8 cellular contexts compared by ENCODE assay signal in genomic region chr1:153945795-153946621, GRCh38. TPM values are rescaled to one million over a fixed set of nuclear protein-coding genes. Genes with fewer than 3 reads are reported as not detected.
DNase-seq lines count a peak whose midpoint lies in the region; ATAC-seq, FAIRE-seq and TF ChIP-seq lines count a peak whose summit lies in the region.

No MANE protein-coding gene starts in this region.

- TF ChIP-seq CTCF in SK-N-SH (IDR thresholded peaks at IDR 0.05): no peak
- TF ChIP-seq CTCF in heart left ventricle (IDR thresholded peaks at IDR 0.05): no peak
- no peak for TF ChIP-seq CTCF in progenitor cell of endocrine pancreas (IDR thresholded peaks at IDR 0.05; ENCODE audit: unreplicated experiment)

- H3K4me3 Mint-ChIP-seq in activated naive CD8-positive, alpha-beta T cell treated with anti-CD3 and anti-CD28 coated beads, Interleukin-2, amount 10 ng/mL, durations not matched to agents 7 days and 5 days: peak overlapping the region; percentile 95
- peak overlapping the region; percentile 75 for H3K4me3 Mint-ChIP-seq in progenitor cell of endocrine pancreas (ENCODE audit: low read depth)

- peaks cover 3 to 17% of the 10 kb centered on the region in 2 experiments; a peak in 2 of 4 replicates for H3K4me1 ChIP-seq in SK-N-SH (ENCODE audit: control insufficient read depth in 1 of 2, insufficient read depth in 2 of 2, low read depth in 1 of 2, low read length in 1 of 2)
- H3K4me1 ChIP-seq in heart left ventricle: peaks cover 0 to 43% (median 29%) of the 10 kb centered on the region in 12 donors

- ATAC-seq in GM21367 (IDR thresholded peaks at IDR 0.05; ENCODE audit: unreplicated experiment) (peak; percentile 49), heart left ventricle (peak; percentile 65 to 85 (median 82))
- ATAC-seq in activated naive CD8-positive, alpha-beta T cell treated with anti-CD3 and anti-CD28 coated beads, Interleukin-2, amount 10 ng/mL, durations not matched to agents 7 days and 5 days (ENCODE audit: low read depth): peak; percentile 50

- H3K27me3 ChIP-seq in SK-N-SH (ENCODE audit: insufficient read depth): no peaks in the 10 kb centered on the region
- H3K27me3 ChIP-seq in heart left ventricle: no peaks in the 10 kb centered on the region

- no peaks in the 10 kb centered on the region for H3K9me3 ChIP-seq in SK-N-SH
- no peaks in the 10 kb centered on the region for H3K9me3 ChIP-seq in heart left ventricle

- H3K9me2 ChIP-seq in SK-N-SH: no peaks in the 10 kb centered on the region

- H3K36me3 ChIP-seq in SK-N-SH (replicated peaks in 1 of 2; ENCODE audit: control insufficient read depth in 1 of 2, insufficient read depth in 2 of 2, low read length in 1 of 2): peaks cover 16 to 50% of the 10 kb centered on the region in 2 experiments
- peaks cover 0 to 69% (median 57%) of the 10 kb centered on the region in 9 donors for H3K36me3 ChIP-seq in heart left ventricle

- CTCF ChIA-PET in SK-N-SH (lab: Yijun Ruan, JAX): interaction anchor here (0.7 to 5.1 kb wide), 43 partner anchors 8 to 203 kb away, joined by 3 to 51 read pairs (median 4); partner anchors contain the start of genes CREB3L4, CRTC2, GATAD2B and JTB

- no peak; a peak in 1 of 4 replicates for TF ChIP-seq EP300 in SK-N-SH (IDR thresholded peaks at IDR 0.05; ENCODE audit: borderline replicate concordance in 1 of 2, low read depth in 1 of 2, low read length in 1 of 2)

- H3K36me3 Mint-ChIP-seq in activated naive CD8-positive, alpha-beta T cell treated with anti-CD3 and anti-CD28 coated beads, Interleukin-2, amount 10 ng/mL, durations not matched to agents 7 days and 5 days: peaks cover 25% of the 10 kb centered on the region
- H3K36me3 Mint-ChIP-seq in progenitor cell of endocrine pancreas (ENCODE audit: insufficient read depth): peaks cover 8% of the 10 kb centered on the region

- no peaks in the 10 kb centered on the region for H4K20me1 ChIP-seq in SK-N-SH (ENCODE audit: insufficient read depth)

- H2AFZ ChIP-seq in SK-N-SH (ENCODE audit: low read depth): peak overlapping the region; percentile 44; the same call in 1 of the 2 replicates

- DNase-seq in DMS 273 treated with DMSO at 0.1 percent for 48 hours (lab: John Stamatoyannopoulos, UW) (peak; percentile 18), HT-29 (ENCODE audit: low spot score) (peak; percentile 65), SK-N-SH (peak; percentile 88), heart left ventricle (peak; percentile 90 to 96 (median 94)), progenitor cell of endocrine pancreas (ENCODE audit: low spot score, unreplicated experiment) (peak; percentile 35), urothelium cell line (ENCODE audit: low spot score) (peak; percentile 71)
- DNase-seq in activated naive CD8-positive, alpha-beta T cell treated with anti-CD3 and anti-CD28 coated beads, Interleukin-2, amount 10 ng/mL, durations not matched to agents 7 days and 5 days: peak; percentile 84

- no peak for TF ChIP-seq RAD21 in SK-N-SH (IDR thresholded peaks at IDR 0.05; ENCODE audit: low read length)

- peak overlapping the region; percentile 95 for H3K4me2 ChIP-seq in SK-N-SH

- H3F3A ChIP-seq in SK-N-SH (replicated peaks; ENCODE audit: insufficient read depth): peaks cover 8% of the 10 kb centered on the region

- H3K4me1 Mint-ChIP-seq in activated naive CD8-positive, alpha-beta T cell treated with anti-CD3 and anti-CD28 coated beads, Interleukin-2, amount 10 ng/mL, durations not matched to agents 7 days and 5 days: peaks cover 32% of the 10 kb centered on the region
- peaks cover 7% of the 10 kb centered on the region for H3K4me1 Mint-ChIP-seq in progenitor cell of endocrine pancreas (ENCODE audit: low read depth)

- H3K9me3 Mint-ChIP-seq in activated naive CD8-positive, alpha-beta T cell treated with anti-CD3 and anti-CD28 coated beads, Interleukin-2, amount 10 ng/mL, durations not matched to agents 7 days and 5 days: no peaks in the 10 kb centered on the region
- no peaks in the 10 kb centered on the region for H3K9me3 Mint-ChIP-seq in progenitor cell of endocrine pancreas (ENCODE audit: low read depth)

- H3K27ac ChIP-seq in SK-N-SH (ENCODE audit: low read depth in 2 of 2, low read length in 1 of 2): peak overlapping the region; percentile 60 to 89
- H3K27ac ChIP-seq in heart left ventricle: peak overlapping the region; percentile 97 to 100 (median 100)

- H3K79me2 ChIP-seq in SK-N-SH (ENCODE audit: insufficient read depth): peaks cover 30% of the 10 kb centered on the region

- POLR2A ChIA-PET in SK-N-SH (lab: Yijun Ruan, JAX): interaction anchor here (0.6 to 1.9 kb wide), 9 partner anchors 9 to 68 kb away, joined by 3 to 9 read pairs (median 4); partner anchors contain the start of genes CREB3L4, CRTC2, RPS27 and SLC39A1
- POLR2A ChIA-PET in activated naive CD8-positive, alpha-beta T cell treated with anti-CD3 and anti-CD28 coated beads, Interleukin-2, amount 10 ng/mL, durations not matched to agents 7 days and 5 days (lab: Charles Lee): interaction anchor here (0.6 to 5.5 kb wide), 26 partner anchors 9 to 414 kb away, joined by 3 to 101 read pairs (median 4); partner anchors contain the start of genes CREB3L4, CRTC2, GATAD2B and HAX1

- FAIRE-seq in urothelium cell line (lab: Jason Lieb, UNC): no peak

- WGBS in SK-N-SH (ENCODE audit: low lambda C conversion rate): under 1% methylated on average over 37 of the region's 95 CpGs
- WGBS in heart left ventricle, 4 donors: 0% methylated on average over 33 to 95 of the region's 95 CpGs

- H3K4me3 ChIP-seq in SK-N-SH (ENCODE audit: low read depth in 2 of 2, low read length in 1 of 2): peak overlapping the region; percentile 85 to 91
- peak overlapping the region; percentile 67 to 100 (median 92) for H3K4me3 ChIP-seq in heart left ventricle

- intact Hi-C loops in heart left ventricle (cut with DNase I): loop anchor here in 9 of 10 donors (1.0 to 10.0 kb wide), 11 partner anchors 12 to 269 kb away; partner anchors contain the start of genes GATAD2B (in 3 of the 9), CRTC2 (in 1 of the 9), JTB (in 1 of the 9) and NPR1 (in 1 of the 9)

- peak in 1 of 2 donors; percentile 42 for TF ChIP-seq POLR2A in heart left ventricle (IDR thresholded peaks at IDR 0.05)

- no peaks in the 10 kb centered on the region for H3K27me3 Mint-ChIP-seq in activated naive CD8-positive, alpha-beta T cell treated with anti-CD3 and anti-CD28 coated beads, Interleukin-2, amount 10 ng/mL, durations not matched to agents 7 days and 5 days
- H3K27me3 Mint-ChIP-seq in progenitor cell of endocrine pancreas: no peaks in the 10 kb centered on the region

- peak overlapping the region; percentile 80 for H3K9ac ChIP-seq in SK-N-SH

- peak overlapping the region; percentile 96 for H3K27ac Mint-ChIP-seq in activated naive CD8-positive, alpha-beta T cell treated with anti-CD3 and anti-CD28 coated beads, Interleukin-2, amount 10 ng/mL, durations not matched to agents 7 days and 5 days
- H3K27ac Mint-ChIP-seq in progenitor cell of endocrine pancreas: peak overlapping the region; percentile 94

TF ChIP-seq in SK-N-SH, 30 proteins besides CTCF, POLR2A, EP300 and RAD21 (continues in another document):
- no peak for TF ChIP-seq CHD2 (IDR thresholded peaks at IDR 0.05; ENCODE audit: low read length, partially characterized antibody)

RNA-seq across cellular contexts. Expression of gene DENND4B, which starts 0.5 kb away (rescaled TPM):
- total RNA-seq in HT-29 (2014; rRNA removed; shearing (Covaris generic)): 33.9 and 36.5 TPM in 2 replicates
- 27.3 and 29.6 TPM in 2 replicates for polyA plus RNA-seq in SK-N-SH (2012; rRNA removed)
- polyA plus RNA-seq in SK-N-SH (2012; cell fraction: cytosol; rRNA removed): 6.6 and 11.3 TPM in 2 replicates
- polyA plus RNA-seq in SK-N-SH (2012; cell fraction: nucleus; rRNA removed): 151 and 153 TPM in 2 replicates
- 100 to 1,000 TPM; 173 to 183 TPM for total RNA-seq in activated naive CD8-positive, alpha-beta T cell treated with anti-CD3 and anti-CD28 coated beads, Interleukin-2, amount 10 ng/mL, durations not matched to agents 7 days and 5 days
- total RNA-seq in heart left ventricle: 10 to 100 TPM; 30.5 to 60.7 (median 40.8) TPM
- polyA plus RNA-seq in heart left ventricle: 10 to 100 TPM; 36.7 to 41.5 TPM
- total RNA-seq in progenitor cell of endocrine pancreas: 84.7 and 93.4 TPM in 2 replicates

RNA-seq across cellular contexts. Expression of gene CRTC2, which starts 12.4 kb away (rescaled TPM):
- total RNA-seq in HT-29 (2014; rRNA removed; shearing (Covaris generic)): 15.5 and 16.5 TPM in 2 replicates
- 25.5 and 26.2 TPM in 2 replicates for polyA plus RNA-seq in SK-N-SH (2012; rRNA removed)
- 8.8 and 11.5 TPM in 2 replicates for polyA plus RNA-seq in SK-N-SH (2012; cell fraction: cytosol; rRNA removed)
- 86.4 and 89.5 TPM in 2 replicates for polyA plus RNA-seq in SK-N-SH (2012; cell fraction: nucleus; rRNA removed)
- total RNA-seq in activated naive CD8-positive, alpha-beta T cell treated with anti-CD3 and anti-CD28 coated beads, Interleukin-2, amount 10 ng/mL, durations not matched to agents 7 days and 5 days: 100 to 1,000 TPM; 104 to 115 TPM
- total RNA-seq in heart left ventricle: 10 to 100 TPM; 11.0 to 27.8 (median 18.8) TPM
- polyA plus RNA-seq in heart left ventricle: 10 to 100 TPM; 21.4 to 25.4 TPM
- 40.9 and 41.9 TPM in 2 replicates for total RNA-seq in progenitor cell of endocrine pancreas

RNA-seq across cellular contexts. Expression of gene SLC39A1, which starts 17.3 kb away (rescaled TPM):
- 226 TPM in 2 replicates for total RNA-seq in HT-29 (2014; rRNA removed; shearing (Covaris generic))
- polyA plus RNA-seq in SK-N-SH (2012; rRNA removed) (89.6 and 113 TPM in 2 replicates), heart left ventricle (100 to 1,000 TPM in 1 of 2 donors, 10 to 100 TPM in 1; 32.5 to 163 TPM)
- 67.8 and 93.4 TPM in 2 replicates for polyA plus RNA-seq in SK-N-SH (2012; cell fraction: cytosol; rRNA removed)
- 41.8 and 53.1 TPM in 2 replicates for polyA plus RNA-seq in SK-N-SH (2012; cell fraction: nucleus; rRNA removed)
- 10 to 100 TPM; 29.6 to 31.1 TPM for total RNA-seq in activated naive CD8-positive, alpha-beta T cell treated with anti-CD3 and anti-CD28 coated beads, Interleukin-2, amount 10 ng/mL, durations not matched to agents 7 days and 5 days
- total RNA-seq in heart left ventricle (10 to 100 TPM; 31.6 to 83.9 (median 48.4) TPM), progenitor cell of endocrine pancreas (70.6 and 75.4 TPM in 2 replicates)

RNA-seq across cellular contexts. Expression of gene CREB3L4, which starts 21.7 kb away (rescaled TPM):
- total RNA-seq in HT-29 (2014; rRNA removed; shearing (Covaris generic)): 23.2 and 24.7 TPM in 2 replicates
- polyA plus RNA-seq in SK-N-SH (2012; rRNA removed) (12.8 and 16.6 TPM in 2 replicates), heart left ventricle (1 to 10 TPM; 4.8 to 5.7 TPM)
- polyA plus RNA-seq in SK-N-SH (2012; cell fraction: cytosol; rRNA removed): 6.2 and 9.5 TPM in 2 replicates
- 41.2 and 42.8 TPM in 2 replicates for polyA plus RNA-seq in SK-N-SH (2012; cell fraction: nucleus; rRNA removed)
- 10 to 100 TPM in 1 of 2 experiments, 1 to 10 TPM in 1; 8.2 to 10.0 TPM for total RNA-seq in activated naive CD8-positive, alpha-beta T cell treated with anti-CD3 and anti-CD28 coated beads, Interleukin-2, amount 10 ng/mL, durations not matched to agents 7 days and 5 days
- total RNA-seq in heart left ventricle (1 to 10 TPM; 2.5 to 7.2 (median 4.5) TPM), progenitor cell of endocrine pancreas (36.6 and 41.7 TPM in 2 replicates)

RNA-seq across cellular contexts. Expression of gene GATAD2B, which starts 23.2 kb away (rescaled TPM):
- total RNA-seq in HT-29 (2014; rRNA removed; shearing (Covaris generic)): 4.2 and 5.1 TPM in 2 replicates
- 2.7 and 2.8 TPM in 2 replicates for polyA plus RNA-seq in SK-N-SH (2012; rRNA removed)
- polyA plus RNA-seq in SK-N-SH (2012; cell fraction: cytosol; rRNA removed): 2.9 and 4.0 TPM in 2 replicates
- 5.9 and 8.3 TPM in 2 replicates for polyA plus RNA-seq in SK-N-SH (2012; cell fraction: nucleus; rRNA removed)
- 10 to 100 TPM; 86.3 to 96.7 TPM for total RNA-seq in activated naive CD8-positive, alpha-beta T cell treated with anti-CD3 and anti-CD28 coated beads, Interleukin-2, amount 10 ng/mL, durations not matched to agents 7 days and 5 days
- total RNA-seq in heart left ventricle: 10 to 100 TPM; 18.1 to 53.9 (median 46.2) TPM
- polyA plus RNA-seq in heart left ventricle: 1 to 10 TPM; 5.6 to 8.8 TPM
- total RNA-seq in progenitor cell of endocrine pancreas: 48.8 and 52.6 TPM in 2 replicates

Comparison
In these comparisons a context has a peak if more than half of its experiments do, and no peak if none do; other contexts are left out.
1. Peak in every context shown above with its lines: DNase-seq, ATAC-seq, H3K4me3 ChIP-seq and H3K27ac ChIP-seq.
2. DNase-seq: peak in every context shown above with its lines; median percentile 94 in heart left ventricle; 88 in SK-N-SH; 84 in activated naive CD8-positive, alpha-beta T cell treated with anti-CD3 and anti-CD28 coated beads, Interleukin-2, amount 10 ng/mL, durations not matched to agents 7 days and 5 days; 71 in urothelium cell line; 65 in HT-29; 35 in progenitor cell of endocrine pancreas; 18 in DMS 273 treated with DMSO at 0.1 percent for 48 hours.